17 cellular contexts compared by ENCODE assay signal in the genomic region with DNA sequence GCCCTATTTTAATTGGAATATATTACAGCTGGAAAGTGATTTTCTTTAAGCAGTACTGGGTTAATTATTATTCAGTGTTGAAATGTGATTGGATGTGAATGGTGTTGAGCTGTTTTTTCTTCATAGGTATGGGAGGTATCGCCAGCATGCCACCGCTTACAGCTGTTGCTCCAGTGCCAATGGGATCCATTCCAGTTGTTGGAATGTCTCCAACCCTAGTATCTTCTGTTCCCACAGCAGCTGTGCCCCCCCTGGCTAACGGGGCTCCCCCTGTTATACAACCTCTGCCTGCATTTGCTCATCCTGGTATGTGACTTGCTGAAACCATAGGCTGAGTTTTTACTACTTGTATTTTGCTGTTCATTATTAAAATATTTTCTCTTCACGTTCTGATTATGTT.
"Had no signal": no experiment of that assay in that cellular context is flagged by ENCODE, and none has a peak within 500 bp of the region (broad histone marks: within the 10 kb centered on the region; RNA-seq: fewer than 3 reads in every experiment).

No MANE protein-coding gene starts in this region.

- H3K4me1 ChIP-seq: breast epithelium, prostate gland had no signal

- H3K4me1 Mint-ChIP-seq: activated naive CD8-positive, alpha-beta T cell treated with anti-CD3 and anti-CD28 coated beads for 36 hours; naive thymus-derived CD8-positive, alpha-beta T cell had no signal

- H3K27ac Mint-ChIP-seq: activated naive CD8-positive, alpha-beta T cell treated with anti-CD3 and anti-CD28 coated beads for 36 hours; activated T-helper 1 cell treated with anti-CD3 and anti-CD28 coated beads, Interleukin-12 subunit alpha, Interleukin-12 subunit beta, Interleukin-2, Interleukin-4 antibody, amounts not matched to agents 30 ng/mL and 10 ng/mL and 1 ng/mL, durations not matched to agents 14 hours and 24 hours and 36 hours; naive thymus-derived CD8-positive, alpha-beta T cell had no signal

- H3K9me3 ChIP-seq: neutrophil, prostate gland, thyroid gland had no signal

- FAIRE-seq: islet of Langerhans had no signal

- H3K27me3 ChIP-seq: breast epithelium, dorsolateral prefrontal cortex, gastroesophageal sphincter, neutrophil, sigmoid colon, thyroid gland had no signal

- H3K27ac ChIP-seq: breast epithelium, gastroesophageal sphincter, neutrophil, prostate gland, sigmoid colon had no signal

- H3K4me3 ChIP-seq: breast epithelium, dorsolateral prefrontal cortex, gastroesophageal sphincter, mucosa of descending colon, prostate gland, sigmoid colon, thyroid gland had no signal

- ATAC-seq: gastroesophageal sphincter; left colon; mucosa of descending colon; naive thymus-derived CD8-positive, alpha-beta T cell had no signal

- H3K27me3 Mint-ChIP-seq: activated naive CD8-positive, alpha-beta T cell treated with anti-CD3 and anti-CD28 coated beads for 36 hours; naive thymus-derived CD8-positive, alpha-beta T cell had no signal

- H3K36me3 ChIP-seq: breast epithelium, gastroesophageal sphincter, neutrophil, prostate gland, thyroid gland had no signal

- DNase-seq: activated CD4-positive, CD25-positive, alpha-beta regulatory T cell treated with anti-CD3 and anti-CD28 coated beads, Interleukin-2, amount 50 U/mL, for 72 hours; activated naive CD8-positive, alpha-beta T cell treated with anti-CD3 and anti-CD28 coated beads for 36 hours; dorsolateral prefrontal cortex; erythroblast; left colon; mammary epithelial cell; mucosa of descending colon; naive thymus-derived CD8-positive, alpha-beta T cell; sigmoid colon; stimulated activated CD4-positive, alpha-beta T cell treated with anti-CD3 and anti-CD28 coated beads, Interleukin-1b, Interleukin-23, amount 100 ng/mL, for 48 hours; thyroid gland had no signal

- H3K4me3 Mint-ChIP-seq: activated naive CD8-positive, alpha-beta T cell treated with anti-CD3 and anti-CD28 coated beads for 36 hours; activated T-helper 1 cell treated with anti-CD3 and anti-CD28 coated beads, Interleukin-12 subunit alpha, Interleukin-12 subunit beta, Interleukin-2, Interleukin-4 antibody, amounts not matched to agents 30 ng/mL and 10 ng/mL and 1 ng/mL, durations not matched to agents 14 hours and 24 hours and 36 hours; naive thymus-derived CD8-positive, alpha-beta T cell had no signal
